Comparison of ENCODE assay signal across 14 cellular contexts in genomic region chr20:50595988-50596693, GRCh38.
DNase-seq lines count a peak whose midpoint lies in the region; ATAC-seq and TF ChIP-seq lines count a peak whose summit lies in the region.
"Had no signal": no experiment of that assay in that cellular context is flagged by ENCODE, and none has a peak within 500 bp of the region (broad histone marks: within the 10 kb centered on the region; RNA-seq: fewer than 3 reads in every experiment).

No MANE protein-coding gene starts in this region.

- H3K4me3 ChIP-seq in heart right ventricle, result no peak overlapping the region
- no peak overlapping the region for H3K4me3 ChIP-seq in mesenchymal stem cell (ENCODE audit: insufficient read depth in 1 of 2, low read depth in 1 of 2, low read length in 2 of 2)
- H3K4me3 ChIP-seq: body of pancreas, left ventricle myocardium inferior had no signal

- H3K27me3 ChIP-seq in heart right ventricle (peaks cover 0 to 24% (median 0%) of the 10 kb centered on the region in 7 donors), mesenchymal stem cell (ENCODE audit: control insufficient read depth in 1 of 2, insufficient read depth in 1 of 2, low read length in 2 of 2) (no peaks in the 10 kb centered on the region)

- ATAC-seq in left ventricle myocardium superior (no peak), heart right ventricle (no peak), HG03342 (IDR thresholded peaks at IDR 0.05; ENCODE audit: unreplicated experiment) (no peak), HG03571 (IDR thresholded peaks at IDR 0.05; ENCODE audit: unreplicated experiment) (no peak)
- ATAC-seq: body of pancreas had no signal

- 38 to 39% methylated on average over 15 of the region's 15 CpGs for WGBS in heart right ventricle, 2 donors
- WGBS in mesenchymal stem cell, result 59% methylated on average over 15 of the region's 15 CpGs

- no peak overlapping the region for H2BK5ac ChIP-seq in mesenchymal stem cell (ENCODE audit: low read depth, low read length, poor library complexity, severe bottlenecking)

- TF ChIP-seq CTCF in heart right ventricle (IDR thresholded peaks at IDR 0.05), result no peak

- H4K8ac ChIP-seq in mesenchymal stem cell (ENCODE audit: low read length), result peak overlapping the region; percentile 65

- intact Hi-C loops in left ventricle myocardium superior (cut with micrococcal nuclease), result no loop called here
- intact Hi-C loops in heart right ventricle (cut with DNase I), result loop anchor here in 3 of 10 donors (10.0 kb wide), 2 partner anchors 139 to 149 kb away; partner anchors contain the start of gene PARD6B (in 1 of the 3)

- H2AFZ ChIP-seq in mesenchymal stem cell (ENCODE audit: low read depth, low read length), result no peak overlapping the region

- H3K23ac ChIP-seq in mesenchymal stem cell (ENCODE audit: low read length in 2 of 2), result no peak overlapping the region

- H3K9me3 ChIP-seq in heart right ventricle (no peaks in the 10 kb centered on the region), mesenchymal stem cell (ENCODE audit: control insufficient read depth, low read length) (no peaks in the 10 kb centered on the region)
- H3K9me3 ChIP-seq: body of pancreas, left ventricle myocardium inferior had no signal

- DNase-seq in left ventricle myocardium superior (peak; percentile 25), heart right ventricle (no peak), astrocyte of the hippocampus (ENCODE audit: low read depth, low spot score) (peak; percentile 42), mesenchymal stem cell (peak; percentile 51), NCI-H2171 (lab: John Stamatoyannopoulos, UW) (no peak), HPDE6-E6E7 (ENCODE audit: extremely low spot score) (no peak)
- DNase-seq: activated CD4-positive, CD25-positive, alpha-beta regulatory T cell; activated T-cell treated with anti-CD3 and anti-CD28 coated beads, Interleukin-2, amount 50 U/mL, for 1 hour; effector memory CD4-positive, alpha-beta T cell; left ventricle myocardium inferior; NCI-H187 had no signal

- H3K79me1 ChIP-seq in mesenchymal stem cell (replicated peaks; ENCODE audit: low read length, poor library complexity, severe bottlenecking), result peaks cover 5% of the 10 kb centered on the region

- no peak overlapping the region for H2AK5ac ChIP-seq in mesenchymal stem cell (ENCODE audit: low read length, severe bottlenecking)

- H3K18ac ChIP-seq in mesenchymal stem cell (ENCODE audit: low read depth in 1 of 2, low read length in 2 of 2), result peak overlapping the region in 1 of 2 experiments; percentile 6

- H3K4me2 ChIP-seq in mesenchymal stem cell (ENCODE audit: low read length, poor library complexity, severe bottlenecking), result no peak overlapping the region

- peak overlapping the region; percentile 3 for H4K91ac ChIP-seq in mesenchymal stem cell (ENCODE audit: low read length)

- H3K4ac ChIP-seq in mesenchymal stem cell (ENCODE audit: low read depth in 1 of 2, low read length in 2 of 2), result no peak overlapping the region

- no peak overlapping the region for H2BK120ac ChIP-seq in mesenchymal stem cell (ENCODE audit: low read depth, low read length)

- H3K36me3 ChIP-seq in heart right ventricle (peaks cover 0 to 10% (median 0%) of the 10 kb centered on the region in 9 donors), mesenchymal stem cell (ENCODE audit: control insufficient read depth in 1 of 2, insufficient read depth in 2 of 2, low read depth in 1 of 2, low read length in 2 of 2) (peaks cover 38 to 77% of the 10 kb centered on the region in 2 experiments)

- H2BK15ac ChIP-seq in mesenchymal stem cell (ENCODE audit: low read depth, poor library complexity, severe bottlenecking), result no peak overlapping the region

- peak overlapping the region in 1 of 2 experiments; percentile 10 for H2BK12ac ChIP-seq in mesenchymal stem cell (ENCODE audit: low read length in 2 of 2)

- H3K4me1 ChIP-seq in heart right ventricle, result peaks cover 0 to 39% (median 23%) of the 10 kb centered on the region in 9 donors
- H3K4me1 ChIP-seq in mesenchymal stem cell (ENCODE audit: control insufficient read depth, insufficient read depth, low read depth, low read length), result peaks cover 36% of the 10 kb centered on the region

- no peak overlapping the region for H3K9ac ChIP-seq in mesenchymal stem cell (ENCODE audit: low read length)

- H3K14ac ChIP-seq in mesenchymal stem cell (ENCODE audit: low read length in 2 of 2), result no peak overlapping the region

- H3K27ac ChIP-seq in heart right ventricle (no peak overlapping the region), mesenchymal stem cell (ENCODE audit: low read length, poor library complexity, severe bottlenecking) (no peak overlapping the region)
- H3K27ac ChIP-seq: body of pancreas, left ventricle myocardium inferior had no signal

Comparison
In these comparisons a context has a peak if more than half of its experiments do, and no peak if none do; other contexts are left out.
1. DNase-seq: peak in left ventricle myocardium superior (single experiment), astrocyte of the hippocampus (single experiment) and mesenchymal stem cell (single experiment); none in heart right ventricle (0 of 2), NCI-H2171 (single experiment) and HPDE6-E6E7 (single experiment).